ENCODE assay signal across 34 cellular contexts in genomic region chr5:168157141-168157540, GRCh38.
"Had no signal": no experiment of that assay in that cellular context is flagged by ENCODE, and none has a peak within 500 bp of the region (broad histone marks: within the 10 kb centered on the region; RNA-seq: fewer than 3 reads in every experiment).

No MANE protein-coding gene starts in this region.

- H3K4me3 ChIP-seq: adrenal gland, ascending aorta, body of pancreas, breast epithelium, cardiac muscle cell had no signal

- H3K36me3 ChIP-seq: adrenal gland, ascending aorta, brain microvascular endothelial cell, breast epithelium, cardiac muscle cell had no signal

- H3K27ac ChIP-seq: adrenal gland, ascending aorta, body of pancreas, brain microvascular endothelial cell, breast epithelium, cardiac muscle cell had no signal

- H3K4me1 ChIP-seq: adrenal gland, ascending aorta, breast epithelium had no signal

- H3K9me3 ChIP-seq: adrenal gland, ascending aorta, body of pancreas, breast epithelium had no signal

- FAIRE-seq: astrocyte had no signal

- ATAC-seq: activated naive CD4-positive, alpha-beta T cell treated with anti-CD3 and anti-CD28 coated beads, Interleukin-2, amount 50 U/mL, for 72 hours; activated naive CD8-positive, alpha-beta T cell treated with anti-CD3 and anti-CD28 coated beads, Interleukin-2, amount 50 U/mL, for 24 hours; activated T-cell treated with anti-CD3 and anti-CD28 coated beads, Interleukin-2, amount 50 U/mL, for 4 hours; activated T-cell treated with anti-CD3 and anti-CD28 coated beads, Interleukin-2, amount 50 U/mL, for 72 hours; activated T-helper 17 cell treated with anti-CD3 and anti-CD28 coated beads, Interleukin-2, amount 50 U/mL, for 72 hours; body of pancreas had no signal

- H3K27me3 ChIP-seq: adrenal gland, ascending aorta, body of pancreas, brain microvascular endothelial cell, breast epithelium, cardiac muscle cell had no signal

- DNase-seq: activated effector memory CD4-positive, alpha-beta T cell treated with anti-CD3 and anti-CD28 coated beads, Interleukin-2, amount 50 U/mL, for 16 hours; activated effector memory CD4-positive, alpha-beta T cell treated with Interleukin-2 at 50 U/mL for 16 hours; activated gamma-delta T cell; activated gamma-delta T cell treated with Interleukin-2 at 50 U/mL for 16 hours; activated naive CD4-positive, alpha-beta T cell; activated naive CD4-positive, alpha-beta T cell treated with anti-CD3 and anti-CD28 coated beads for 36 hours; activated naive CD4-positive, alpha-beta T cell treated with anti-CD3 and anti-CD28 coated beads, Interleukin-2, amount 10 ng/mL, durations not matched to agents 7 days and 5 days; activated naive CD4-positive, alpha-beta T cell treated with anti-CD3 and anti-CD28 coated beads, Interleukin-2, amount 50 U/mL, for 16 hours; activated naive CD4-positive, alpha-beta T cell treated with Interleukin-2 at 50 U/mL for 16 hours; activated naive CD8-positive, alpha-beta T cell treated with anti-CD3 and anti-CD28 coated beads for 36 hours; activated naive CD8-positive, alpha-beta T cell treated with anti-CD3 and anti-CD28 coated beads, Interleukin-2, amount 10 ng/mL, durations not matched to agents 7 days and 5 days; activated naive CD8-positive, alpha-beta T cell treated with anti-CD3 and anti-CD28 coated beads, Interleukin-2, amount 50 U/mL, for 24 hours; activated T-cell treated with anti-CD3 and anti-CD28 coated beads for 4 hours; activated T-cell treated with anti-CD3 and anti-CD28 coated beads, Interleukin-2, amount 50 U/mL, for 1 hour; activated T-cell treated with anti-CD3 and anti-CD28 coated beads, Interleukin-2, amount 50 U/mL, for 24 hours; activated T-cell treated with anti-CD3 and anti-CD28 coated beads, Interleukin-2, amount 50 U/mL, for 4 hours; activated T-cell treated with anti-CD3 and anti-CD28 coated beads, Interleukin-2, amount 50 U/mL, for 48 hours; activated T-cell treated with anti-CD3 and anti-CD28 coated beads, Interleukin-2, amount 50 U/mL, for 72 hours; adrenal gland; amniotic stem cell; amygdala; anterior cingulate cortex; aorta; body of pancreas; brain microvascular endothelial cell; caudate nucleus; central memory CD4-positive, alpha-beta T cell; cerebellar nuclear complex had no signal
